Comparison of ENCODE assay signal across 1 cellular context in the genomic region with DNA sequence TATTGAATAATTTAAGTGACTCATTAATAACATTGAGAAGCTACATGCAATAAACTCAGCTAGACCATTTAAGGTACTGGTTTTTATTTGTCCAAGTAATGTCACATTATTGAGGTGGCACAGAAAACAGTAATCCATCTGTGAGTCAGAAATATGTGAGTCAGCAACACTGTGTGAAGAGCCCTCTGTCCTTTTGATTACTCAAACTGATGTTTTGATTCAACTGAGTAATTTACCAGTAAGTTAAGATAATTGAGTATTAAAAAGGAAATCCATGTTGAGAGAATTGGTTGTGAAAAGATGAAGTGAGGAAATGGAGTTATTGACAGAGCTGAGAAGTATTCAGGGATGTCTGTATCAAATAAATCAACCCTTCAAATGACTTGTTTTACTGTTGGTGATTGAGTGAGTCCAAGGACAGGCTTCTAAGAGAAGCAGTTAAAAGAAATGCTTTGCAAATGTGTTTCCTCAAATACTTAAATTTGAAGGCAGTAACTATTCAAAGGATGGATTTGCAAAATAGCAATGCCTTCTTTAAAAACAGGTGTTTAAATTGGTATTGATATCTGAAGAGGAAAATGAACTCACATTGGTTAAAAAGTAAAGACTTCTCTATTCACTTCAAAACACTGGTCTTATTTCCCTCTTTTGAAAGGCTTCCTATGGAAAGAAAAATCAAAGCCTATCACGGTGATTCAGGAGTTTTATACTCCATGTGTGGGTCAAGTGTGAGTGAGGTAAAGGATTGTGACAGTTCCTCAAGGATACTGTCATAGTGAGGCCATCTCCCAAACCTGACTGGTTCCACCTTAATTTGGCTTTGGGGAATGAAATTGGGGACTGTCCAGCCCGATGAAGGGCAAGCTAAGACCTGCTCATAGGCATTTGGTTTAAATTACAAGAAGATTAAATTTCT.
A peak's percentile ranks its signal among the peaks of the same experiment; 100 is the strongest.
TF ChIP-seq lines count a peak whose summit lies in the region.

No MANE protein-coding gene starts in this region.

TF ChIP-seq in IMR-90, 13 proteins besides CTCF, POLR2A, EP300 and RAD21:
- TF ChIP-seq RFX5 (IDR thresholded peaks at IDR 0.05; ENCODE audit: low read depth, low read length), result no peak
- no peak for TF ChIP-seq USF2 (IDR thresholded peaks at IDR 0.05; ENCODE audit: low read depth, low read length)
- TF ChIP-seq MAZ (IDR thresholded peaks at IDR 0.05; ENCODE audit: borderline replicate concordance, low read depth, low read length), result no peak
- TF ChIP-seq BHLHE40 (IDR thresholded peaks at IDR 0.05; ENCODE audit: low read depth, low read length), result no peak
- no peak for TF ChIP-seq NFE2L2 (IDR thresholded peaks at IDR 0.05; ENCODE audit: low read depth, low read length)
- peak; percentile 14; the same call in 1 of the 2 replicates for TF ChIP-seq MAFK (IDR thresholded peaks at IDR 0.05; ENCODE audit: low read depth, low read length)
- TF ChIP-seq, protein P1, sequence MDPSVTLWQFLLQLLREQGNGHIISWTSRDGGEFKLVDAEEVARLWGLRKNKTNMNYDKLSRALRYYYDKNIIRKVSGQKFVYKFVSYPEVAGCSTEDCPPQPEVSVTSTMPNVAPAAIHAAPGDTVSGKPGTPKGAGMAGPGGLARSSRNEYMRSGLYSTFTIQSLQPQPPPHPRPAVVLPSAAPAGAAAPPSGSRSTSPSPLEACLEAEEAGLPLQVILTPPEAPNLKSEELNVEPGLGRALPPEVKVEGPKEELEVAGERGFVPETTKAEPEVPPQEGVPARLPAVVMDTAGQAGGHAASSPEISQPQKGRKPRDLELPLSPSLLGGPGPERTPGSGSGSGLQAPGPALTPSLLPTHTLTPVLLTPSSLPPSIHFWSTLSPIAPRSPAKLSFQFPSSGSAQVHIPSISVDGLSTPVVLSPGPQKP (IDR thresholded peaks at IDR 0.05; ENCODE audit: borderline replicate concordance, low read depth, low read length), result no peak
- no peak for TF ChIP-seq RCOR1 (IDR thresholded peaks at IDR 0.05; ENCODE audit: insufficient replicate concordance, low read length)
- TF ChIP-seq FOS (IDR thresholded peaks at IDR 0.05; ENCODE audit: low read depth, low read length), result 0 out of 2 replicates have a peak, but pooled peaks have one; percentile 17
